In the genomic region with DNA sequence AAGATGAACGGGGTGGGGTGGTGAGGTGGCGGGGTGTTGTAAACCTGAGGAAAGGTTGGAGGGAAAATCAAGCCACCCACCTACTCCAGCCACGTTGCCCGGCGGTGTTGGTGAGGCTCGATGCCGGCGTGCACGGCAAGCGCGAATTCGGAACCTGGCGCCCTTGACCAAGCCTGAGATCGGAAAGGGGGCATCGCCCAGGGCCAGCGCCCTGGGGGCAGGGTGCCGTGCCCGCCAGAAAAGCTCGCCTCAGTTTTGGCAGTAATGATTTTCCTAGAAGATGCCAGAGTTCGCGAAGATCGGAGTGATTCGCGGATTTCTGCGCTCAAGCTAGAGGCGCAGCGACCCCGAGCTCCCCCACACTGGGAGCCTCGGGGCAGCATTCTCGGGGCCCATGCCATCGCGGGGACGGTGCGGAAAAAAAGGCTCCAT, we compare ENCODE assay signal across 9 cellular contexts. TPM values are rescaled to one million over a fixed set of nuclear protein-coding genes. Genes with fewer than 3 reads are reported as not detected.
A peak's percentile ranks its signal among the peaks of the same experiment; 100 is the strongest.
DNase-seq lines count a peak whose midpoint lies in the region; ATAC-seq and TF ChIP-seq lines count a peak whose summit lies in the region.
"Had no signal": no experiment of that assay in that cellular context is flagged by ENCODE, and none has a peak within 500 bp of the region (broad histone marks: within the 10 kb centered on the region; RNA-seq: fewer than 3 reads in every experiment).

No MANE protein-coding gene starts in this region.

- H3K9ac ChIP-seq in colonic mucosa (ENCODE audit: low read depth in 2 of 2, low read length in 2 of 2) (peak overlapping the region; percentile 81 to 85), stomach smooth muscle (ENCODE audit: low read length in 2 of 2) (peak overlapping the region; percentile 75 to 77)

- H3K27me3 ChIP-seq in colonic mucosa (no peaks in the 10 kb centered on the region), stomach smooth muscle (ENCODE audit: control insufficient read depth in 1 of 2, insufficient read depth in 2 of 2, low read length in 2 of 2) (no peaks in the 10 kb centered on the region)

- H3K9me3 ChIP-seq in HEK293 (ENCODE audit: control insufficient read depth, insufficient read depth, low read depth, low read length) (no peaks in the 10 kb centered on the region), colonic mucosa (no peaks in the 10 kb centered on the region), stomach smooth muscle (ENCODE audit: control insufficient read depth in 2 of 2, low read length in 2 of 2) (no peaks in the 10 kb centered on the region)

- no peak for TF ChIP-seq CTCF in HEK293 (tag by site-specific recombination; IDR thresholded peaks at IDR 0.05)
- TF ChIP-seq CTCF in colonic mucosa (IDR thresholded peaks at IDR 0.05), result no peak
- no peak for TF ChIP-seq CTCF in lower leg skin (IDR thresholded peaks at IDR 0.05)

- intact Hi-C loops in colonic mucosa (cut with DNase I) (no loop called here), lower leg skin (cut with DNase I; ENCODE audit: low total_unique reads) (loop anchor here (10.0 kb wide), 1 partner anchor 234 kb away; no protein-coding TSS in a partner anchor)

- H3K4me1 ChIP-seq in HEK293 (ENCODE audit: control insufficient read depth, insufficient read depth, low read length), result peaks cover 16% of the 10 kb centered on the region
- H3K4me1 ChIP-seq in colonic mucosa, result no peaks in the 10 kb centered on the region
- peaks cover 16% of the 10 kb centered on the region for H3K4me1 ChIP-seq in stomach smooth muscle (ENCODE audit: control insufficient read depth, insufficient read depth, low read length)

- POLR2A ChIA-PET in HEK293 (lab: Yijun Ruan, JAX), result no interaction called here

- CTCF ChIA-PET in HEK293 (lab: Yijun Ruan, JAX), result interaction anchor here (1.3 to 2.5 kb wide), 2 partner anchors 83 to 243 kb away, joined by 4 to 10 read pairs; no protein-coding TSS in a partner anchor

- H3K4me3 ChIP-seq in HEK293 (ENCODE audit: low read depth, low read length) (peak overlapping the region; percentile 49), colonic mucosa (peak overlapping the region; percentile 77), lower leg skin (ENCODE audit: low read depth, poor library complexity, severe bottlenecking) (peak overlapping the region; percentile 68), stomach smooth muscle (ENCODE audit: low read length in 2 of 2) (peak overlapping the region; percentile 84 to 88)

- ATAC-seq in GM19328 (IDR thresholded peaks at IDR 0.05; ENCODE audit: unreplicated experiment), result no peak
- ATAC-seq in GM21529 (IDR thresholded peaks at IDR 0.05; ENCODE audit: unreplicated experiment), result no peak
- ATAC-seq in HG02798 (IDR thresholded peaks at IDR 0.05; ENCODE audit: poor library complexity, unreplicated experiment), result no peak

- peak overlapping the region; percentile 76; the same call in 1 of the 2 replicates for H3K27ac ChIP-seq in HEK293 (ENCODE audit: extremely low read depth, low read depth, low read length)
- H3K27ac ChIP-seq in colonic mucosa, result peak overlapping the region; percentile 65
- H3K27ac ChIP-seq in stomach smooth muscle (ENCODE audit: low read length), result peak overlapping the region; percentile 68

- H3K36me3 ChIP-seq in HEK293 (ENCODE audit: control insufficient read depth in 2 of 2, insufficient read depth in 1 of 2, low read length in 2 of 2), result no peaks in the 10 kb centered on the region
- no peaks in the 10 kb centered on the region for H3K36me3 ChIP-seq in colonic mucosa
- H3K36me3 ChIP-seq in stomach smooth muscle (ENCODE audit: control insufficient read depth in 2 of 2, insufficient read depth in 2 of 2, low read length in 2 of 2), result no peaks in the 10 kb centered on the region

- 2 to 3% methylated on average over 32 to 34 of the region's 34 CpGs for WGBS in lower leg skin, 2 donors

- no peak for TF ChIP-seq POLR2A in lower leg skin (IDR thresholded peaks at IDR 0.05)

- DNase-seq in colonic mucosa (peak; percentile 45), lower leg skin (ENCODE audit: low spot score in 2 of 2) (peak; percentile 38 to 88), AML-193 (lab: John Stamatoyannopoulos, UW) (no peak)
- DNase-seq: NCI-H1436 had no signal

TF ChIP-seq in HEK293, 187 proteins besides CTCF, POLR2A, EP300 and RAD21:
- TF ChIP-seq, protein P1, sequence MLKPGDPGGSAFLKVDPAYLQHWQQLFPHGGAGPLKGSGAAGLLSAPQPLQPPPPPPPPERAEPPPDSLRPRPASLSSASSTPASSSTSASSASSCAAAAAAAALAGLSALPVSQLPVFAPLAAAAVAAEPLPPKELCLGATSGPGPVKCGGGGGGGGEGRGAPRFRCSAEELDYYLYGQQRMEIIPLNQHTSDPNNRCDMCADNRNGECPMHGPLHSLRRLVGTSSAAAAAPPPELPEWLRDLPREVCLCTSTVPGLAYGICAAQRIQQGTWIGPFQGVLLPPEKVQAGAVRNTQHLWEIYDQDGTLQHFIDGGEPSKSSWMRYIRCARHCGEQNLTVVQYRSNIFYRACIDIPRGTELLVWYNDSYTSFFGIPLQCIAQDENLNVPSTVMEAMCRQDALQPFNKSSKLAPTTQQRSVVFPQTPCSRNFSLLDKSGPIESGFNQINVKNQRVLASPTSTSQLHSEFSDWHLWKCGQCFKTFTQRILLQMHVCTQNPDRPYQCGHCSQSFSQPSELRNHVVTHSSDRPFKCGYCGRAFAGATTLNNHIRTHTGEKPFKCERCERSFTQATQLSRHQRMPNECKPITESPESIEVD (tag by site-specific recombination; IDR thresholded peaks at IDR 0.05), result no peak
TF ChIP-seq in HEK293: peak in this region for 0.

RNA-seq across cellular contexts. Expression of gene STXBP6, which starts 0.8 kb away (rescaled TPM):
- total RNA-seq in colonic mucosa (10 to 100 TPM; 23.7 to 26.1 TPM), lower leg skin (10 to 100 TPM; 24.6 to 49.3 (median 36.9) TPM)

Comparison
In these comparisons a context has a peak if more than half of its experiments do, and no peak if none do; other contexts are left out.
1. DNase-seq: peak in colonic mucosa (single experiment) and lower leg skin (2 of 2); none in AML-193 (0 of 2).
2. Peak in every context shown above with its lines, with median percentiles within 50 percentile points of each other: H3K27ac ChIP-seq and H3K4me3 ChIP-seq.